In the genomic region with DNA sequence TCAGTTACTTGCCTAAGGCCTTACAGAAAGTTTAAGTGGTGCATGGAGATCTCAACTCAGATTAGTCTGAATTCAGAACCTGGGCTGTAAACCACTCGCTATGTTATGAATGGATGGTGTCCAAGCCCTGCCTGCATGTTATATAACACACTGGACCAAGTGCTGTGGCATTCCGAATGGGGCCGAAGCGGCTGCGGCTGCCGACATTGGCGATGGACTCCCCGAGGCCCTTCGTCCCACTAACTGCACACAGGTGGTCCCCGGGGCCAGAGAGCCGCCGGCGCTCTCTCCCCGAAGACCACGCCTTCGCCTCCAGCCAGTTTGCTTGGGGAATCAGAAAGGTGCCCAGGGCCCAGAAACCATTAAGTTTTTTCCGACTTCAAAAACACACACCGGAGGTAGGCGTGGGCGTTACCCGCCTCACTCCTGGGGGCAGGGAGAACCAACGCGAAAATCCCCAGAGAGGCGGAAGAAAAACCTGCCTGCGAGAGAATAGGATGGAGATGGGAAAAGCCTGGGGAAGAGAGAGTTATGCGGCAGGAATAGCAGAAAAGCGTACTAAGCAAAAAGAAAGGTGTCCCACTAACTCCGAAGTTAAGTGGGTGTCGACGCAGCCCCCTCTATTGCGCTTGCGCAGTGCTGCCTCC, we compare ENCODE assay signal across 1 cellular context.
TF ChIP-seq lines count a peak whose summit lies in the region.

No MANE protein-coding gene starts in this region.

TF ChIP-seq in K562, 482 proteins besides CTCF, POLR2A, EP300 and RAD21 (continued from another document and continues in another):
- TF ChIP-seq, protein P1, sequence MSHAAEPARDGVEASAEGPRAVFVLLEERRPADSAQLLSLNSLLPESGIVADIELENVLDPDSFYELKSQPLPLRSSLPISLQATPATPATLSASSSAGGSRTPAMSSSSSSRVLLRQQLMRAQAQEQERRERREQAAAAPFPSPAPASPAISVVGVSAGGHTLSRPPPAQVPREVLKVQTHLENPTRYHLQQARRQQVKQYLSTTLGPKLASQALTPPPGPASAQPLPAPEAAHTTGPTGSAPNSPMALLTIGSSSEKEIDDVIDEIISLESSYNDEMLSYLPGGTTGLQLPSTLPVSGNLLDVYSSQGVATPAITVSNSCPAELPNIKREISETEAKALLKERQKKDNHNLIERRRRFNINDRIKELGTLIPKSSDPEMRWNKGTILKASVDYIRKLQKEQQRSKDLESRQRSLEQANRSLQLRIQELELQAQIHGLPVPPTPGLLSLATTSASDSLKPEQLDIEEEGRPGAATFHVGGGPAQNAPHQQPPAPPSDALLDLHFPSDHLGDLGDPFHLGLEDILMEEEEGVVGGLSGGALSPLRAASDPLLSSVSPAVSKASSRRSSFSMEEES (CRISPR knock-in tag; IDR thresholded peaks at IDR 0.05), result no peak
- TF ChIP-seq, protein P2, sequence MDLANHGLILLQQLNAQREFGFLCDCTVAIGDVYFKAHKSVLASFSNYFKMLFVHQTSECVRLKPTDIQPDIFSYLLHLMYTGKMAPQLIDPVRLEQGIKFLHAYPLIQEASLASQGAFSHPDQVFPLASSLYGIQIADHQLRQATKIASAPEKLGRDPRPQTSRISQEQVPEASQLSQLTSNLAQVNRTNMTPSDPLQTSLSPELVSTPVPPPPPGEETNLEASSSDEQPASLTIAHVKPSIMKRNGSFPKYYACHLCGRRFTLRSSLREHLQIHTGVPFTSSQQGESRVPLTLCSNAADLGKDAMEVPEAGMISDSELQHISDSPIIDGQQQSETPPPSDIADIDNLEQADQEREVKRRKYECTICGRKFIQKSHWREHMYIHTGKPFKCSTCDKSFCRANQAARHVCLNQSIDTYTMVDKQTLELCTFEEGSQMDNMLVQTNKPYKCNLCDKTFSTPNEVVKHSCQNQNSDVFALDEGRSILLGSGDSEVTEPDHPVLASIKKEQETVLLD (IDR thresholded peaks at IDR 0.05), result peak; percentile 76
- TF ChIP-seq CC2D1A (IDR thresholded peaks at IDR 0.05), result no peak
- TF ChIP-seq CEBPB (tag; IDR thresholded peaks at IDR 0.05), result no peak
- peak; percentile 31; the same call in 1 of the 2 replicates for TF ChIP-seq ZNF133 (CRISPR knock-in tag; IDR thresholded peaks at IDR 0.05)
- TF ChIP-seq IRF2 (CRISPR knock-in tag; IDR thresholded peaks at IDR 0.05), result no peak
- TF ChIP-seq, protein P3, sequence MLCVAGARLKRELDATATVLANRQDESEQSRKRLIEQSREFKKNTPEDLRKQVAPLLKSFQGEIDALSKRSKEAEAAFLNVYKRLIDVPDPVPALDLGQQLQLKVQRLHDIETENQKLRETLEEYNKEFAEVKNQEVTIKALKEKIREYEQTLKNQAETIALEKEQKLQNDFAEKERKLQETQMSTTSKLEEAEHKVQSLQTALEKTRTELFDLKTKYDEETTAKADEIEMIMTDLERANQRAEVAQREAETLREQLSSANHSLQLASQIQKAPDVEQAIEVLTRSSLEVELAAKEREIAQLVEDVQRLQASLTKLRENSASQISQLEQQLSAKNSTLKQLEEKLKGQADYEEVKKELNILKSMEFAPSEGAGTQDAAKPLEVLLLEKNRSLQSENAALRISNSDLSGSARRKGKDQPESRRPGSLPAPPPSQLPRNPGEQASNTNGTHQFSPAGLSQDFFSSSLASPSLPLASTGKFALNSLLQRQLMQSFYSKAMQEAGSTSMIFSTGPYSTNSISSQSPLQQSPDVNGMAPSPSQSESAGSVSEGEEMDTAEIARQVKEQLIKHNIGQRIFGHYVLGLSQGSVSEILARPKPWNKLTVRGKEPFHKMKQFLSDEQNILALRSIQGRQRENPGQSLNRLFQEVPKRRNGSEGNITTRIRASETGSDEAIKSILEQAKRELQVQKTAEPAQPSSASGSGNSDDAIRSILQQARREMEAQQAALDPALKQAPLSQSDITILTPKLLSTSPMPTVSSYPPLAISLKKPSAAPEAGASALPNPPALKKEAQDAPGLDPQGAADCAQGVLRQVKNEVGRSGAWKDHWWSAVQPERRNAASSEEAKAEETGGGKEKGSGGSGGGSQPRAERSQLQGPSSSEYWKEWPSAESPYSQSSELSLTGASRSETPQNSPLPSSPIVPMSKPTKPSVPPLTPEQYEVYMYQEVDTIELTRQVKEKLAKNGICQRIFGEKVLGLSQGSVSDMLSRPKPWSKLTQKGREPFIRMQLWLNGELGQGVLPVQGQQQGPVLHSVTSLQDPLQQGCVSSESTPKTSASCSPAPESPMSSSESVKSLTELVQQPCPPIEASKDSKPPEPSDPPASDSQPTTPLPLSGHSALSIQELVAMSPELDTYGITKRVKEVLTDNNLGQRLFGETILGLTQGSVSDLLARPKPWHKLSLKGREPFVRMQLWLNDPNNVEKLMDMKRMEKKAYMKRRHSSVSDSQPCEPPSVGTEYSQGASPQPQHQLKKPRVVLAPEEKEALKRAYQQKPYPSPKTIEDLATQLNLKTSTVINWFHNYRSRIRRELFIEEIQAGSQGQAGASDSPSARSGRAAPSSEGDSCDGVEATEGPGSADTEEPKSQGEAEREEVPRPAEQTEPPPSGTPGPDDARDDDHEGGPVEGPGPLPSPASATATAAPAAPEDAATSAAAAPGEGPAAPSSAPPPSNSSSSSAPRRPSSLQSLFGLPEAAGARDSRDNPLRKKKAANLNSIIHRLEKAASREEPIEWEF (CRISPR knock-in tag; IDR thresholded peaks at IDR 0.05), result no peak
- TF ChIP-seq POLR2B (IDR thresholded peaks at IDR 0.05; ENCODE audit: low read depth, partially characterized antibody), result no peak
- TF ChIP-seq, protein P4, sequence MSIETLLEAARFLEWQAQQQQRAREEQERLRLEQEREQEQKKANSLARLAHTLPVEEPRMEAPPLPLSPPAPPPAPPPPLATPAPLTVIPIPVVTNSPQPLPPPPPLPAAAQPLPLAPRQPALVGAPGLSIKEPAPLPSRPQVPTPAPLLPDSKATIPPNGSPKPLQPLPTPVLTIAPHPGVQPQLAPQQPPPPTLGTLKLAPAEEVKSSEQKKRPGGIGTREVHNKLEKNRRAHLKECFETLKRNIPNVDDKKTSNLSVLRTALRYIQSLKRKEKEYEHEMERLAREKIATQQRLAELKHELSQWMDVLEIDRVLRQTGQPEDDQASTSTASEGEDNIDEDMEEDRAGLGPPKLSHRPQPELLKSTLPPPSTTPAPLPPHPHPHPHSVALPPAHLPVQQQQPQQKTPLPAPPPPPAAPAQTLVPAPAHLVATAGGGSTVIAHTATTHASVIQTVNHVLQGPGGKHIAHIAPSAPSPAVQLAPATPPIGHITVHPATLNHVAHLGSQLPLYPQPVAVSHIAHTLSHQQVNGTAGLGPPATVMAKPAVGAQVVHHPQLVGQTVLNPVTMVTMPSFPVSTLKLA (conservative IDR thresholded peaks at IDR 0.05), result no peak
- TF ChIP-seq, protein P5, sequence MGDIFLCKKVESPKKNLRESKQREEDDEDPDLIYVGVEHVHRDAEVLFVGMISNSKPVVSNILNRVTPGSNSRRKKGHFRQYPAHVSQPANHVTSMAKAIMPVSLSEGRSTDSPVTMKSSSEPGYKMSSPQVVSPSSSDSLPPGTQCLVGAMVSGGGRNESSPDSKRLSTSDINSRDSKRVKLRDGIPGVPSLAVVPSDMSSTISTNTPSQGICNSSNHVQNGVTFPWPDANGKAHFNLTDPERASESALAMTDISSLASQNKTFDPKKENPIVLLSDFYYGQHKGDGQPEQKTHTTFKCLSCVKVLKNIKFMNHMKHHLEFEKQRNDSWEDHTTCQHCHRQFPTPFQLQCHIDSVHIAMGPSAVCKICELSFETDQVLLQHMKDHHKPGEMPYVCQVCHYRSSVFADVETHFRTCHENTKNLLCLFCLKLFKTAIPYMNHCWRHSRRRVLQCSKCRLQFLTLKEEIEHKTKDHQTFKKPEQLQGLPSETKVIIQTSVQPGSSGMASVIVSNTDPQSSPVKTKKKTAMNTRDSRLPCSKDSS (IDR thresholded peaks at IDR 0.05; ENCODE audit: low read depth, partially characterized antibody), result no peak
- no peak for TF ChIP-seq ZNF764 (CRISPR knock-in tag; IDR thresholded peaks at IDR 0.05; ENCODE audit: low read depth)
- no peak for TF ChIP-seq SMARCC2 (IDR thresholded peaks at IDR 0.05; ENCODE audit: low read depth)
- TF ChIP-seq, protein P6, sequence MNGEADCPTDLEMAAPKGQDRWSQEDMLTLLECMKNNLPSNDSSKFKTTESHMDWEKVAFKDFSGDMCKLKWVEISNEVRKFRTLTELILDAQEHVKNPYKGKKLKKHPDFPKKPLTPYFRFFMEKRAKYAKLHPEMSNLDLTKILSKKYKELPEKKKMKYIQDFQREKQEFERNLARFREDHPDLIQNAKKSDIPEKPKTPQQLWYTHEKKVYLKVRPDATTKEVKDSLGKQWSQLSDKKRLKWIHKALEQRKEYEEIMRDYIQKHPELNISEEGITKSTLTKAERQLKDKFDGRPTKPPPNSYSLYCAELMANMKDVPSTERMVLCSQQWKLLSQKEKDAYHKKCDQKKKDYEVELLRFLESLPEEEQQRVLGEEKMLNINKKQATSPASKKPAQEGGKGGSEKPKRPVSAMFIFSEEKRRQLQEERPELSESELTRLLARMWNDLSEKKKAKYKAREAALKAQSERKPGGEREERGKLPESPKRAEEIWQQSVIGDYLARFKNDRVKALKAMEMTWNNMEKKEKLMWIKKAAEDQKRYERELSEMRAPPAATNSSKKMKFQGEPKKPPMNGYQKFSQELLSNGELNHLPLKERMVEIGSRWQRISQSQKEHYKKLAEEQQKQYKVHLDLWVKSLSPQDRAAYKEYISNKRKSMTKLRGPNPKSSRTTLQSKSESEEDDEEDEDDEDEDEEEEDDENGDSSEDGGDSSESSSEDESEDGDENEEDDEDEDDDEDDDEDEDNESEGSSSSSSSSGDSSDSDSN (IDR thresholded peaks at IDR 0.05; ENCODE audit: borderline replicate concordance in 1 of 2, low read depth in 2 of 2, low read length in 2 of 2), result no peak
- TF ChIP-seq MIER1 (IDR thresholded peaks at IDR 0.05; ENCODE audit: low read depth), result no peak
- TF ChIP-seq EZH2 (IDR thresholded peaks at IDR 0.05; ENCODE audit: borderline replicate concordance, low read depth, low read length), result no peak
- TF ChIP-seq, protein P7, sequence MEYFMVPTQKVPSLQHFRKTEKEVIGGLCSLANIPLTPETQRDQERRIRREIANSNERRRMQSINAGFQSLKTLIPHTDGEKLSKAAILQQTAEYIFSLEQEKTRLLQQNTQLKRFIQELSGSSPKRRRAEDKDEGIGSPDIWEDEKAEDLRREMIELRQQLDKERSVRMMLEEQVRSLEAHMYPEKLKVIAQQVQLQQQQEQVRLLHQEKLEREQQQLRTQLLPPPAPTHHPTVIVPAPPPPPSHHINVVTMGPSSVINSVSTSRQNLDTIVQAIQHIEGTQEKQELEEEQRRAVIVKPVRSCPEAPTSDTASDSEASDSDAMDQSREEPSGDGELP (CRISPR knock-in tag; IDR thresholded peaks at IDR 0.05; ENCODE audit: borderline replicate concordance), result 0 out of 2 replicates have a peak, but pooled peaks have one; percentile 14
- TF ChIP-seq, protein P8, sequence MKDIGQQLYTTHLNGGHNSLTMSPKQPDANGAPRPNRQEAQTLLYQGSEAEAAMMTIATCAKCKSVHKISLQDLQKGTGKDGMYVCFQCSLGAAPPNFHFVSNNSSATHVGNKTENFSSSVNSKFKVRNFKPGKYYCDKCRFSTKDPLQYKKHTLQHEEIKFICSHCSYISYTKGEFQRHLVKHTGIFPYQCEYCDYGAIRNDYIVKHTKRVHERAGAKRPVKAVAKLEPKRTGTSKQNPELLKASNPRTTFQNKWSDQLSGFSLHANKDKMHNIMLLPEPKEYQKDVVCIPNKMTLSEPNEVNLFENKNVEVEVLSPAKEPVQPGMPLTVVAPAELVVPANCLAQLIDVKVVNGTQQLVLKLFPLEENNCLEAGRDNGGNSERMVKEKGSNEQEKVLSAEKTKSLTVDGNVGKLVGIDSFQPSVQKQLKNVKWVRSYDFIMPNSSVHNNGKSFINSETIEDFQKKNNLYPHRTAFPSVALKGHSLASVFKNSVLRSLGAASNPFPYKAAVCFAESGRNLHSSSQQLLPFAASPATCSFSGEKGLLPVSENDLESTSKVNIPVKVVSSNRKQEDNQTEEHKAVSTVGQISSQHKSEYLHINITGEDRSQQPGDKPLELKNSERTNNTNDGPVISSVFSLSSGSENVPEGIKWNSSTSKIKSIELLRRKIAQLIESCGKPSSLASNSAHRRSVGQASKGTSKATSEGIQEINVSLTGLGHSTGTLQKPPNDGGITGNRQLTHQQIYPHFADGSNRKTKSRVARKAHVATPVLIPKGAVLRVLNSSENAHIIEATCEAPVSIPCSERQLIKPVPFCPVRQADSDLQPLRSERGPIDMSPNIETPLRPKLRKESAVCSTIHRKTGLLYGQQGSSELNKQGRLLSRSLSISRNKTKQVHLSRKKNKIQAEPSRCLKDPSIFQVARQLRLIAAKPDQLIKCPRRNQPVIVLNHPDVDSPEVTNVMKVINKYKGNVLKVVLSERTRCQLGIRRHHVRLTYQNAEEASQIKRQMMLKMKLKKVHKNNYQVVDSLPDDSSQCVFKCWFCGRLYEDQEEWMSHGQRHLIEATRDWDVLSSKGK (CRISPR knock-in tag; IDR thresholded peaks at IDR 0.05), result no peak
- no peak for TF ChIP-seq RBM17 (IDR thresholded peaks at IDR 0.05; ENCODE audit: borderline replicate concordance, low read depth, low read length)
- no peak for TF ChIP-seq CTBP1 (IDR thresholded peaks at IDR 0.05; ENCODE audit: borderline replicate concordance)
- 0 out of 2 replicates have a peak, but pooled peaks have one; percentile 6 for TF ChIP-seq RHOXF2B (CRISPR knock-in tag; conservative IDR thresholded peaks at IDR 0.05)
- peak in 1 of 2 experiments; percentile 69; a peak in 1 of 4 replicates for TF ChIP-seq HDAC1 (IDR thresholded peaks at IDR 0.05)
- TF ChIP-seq, protein P9, sequence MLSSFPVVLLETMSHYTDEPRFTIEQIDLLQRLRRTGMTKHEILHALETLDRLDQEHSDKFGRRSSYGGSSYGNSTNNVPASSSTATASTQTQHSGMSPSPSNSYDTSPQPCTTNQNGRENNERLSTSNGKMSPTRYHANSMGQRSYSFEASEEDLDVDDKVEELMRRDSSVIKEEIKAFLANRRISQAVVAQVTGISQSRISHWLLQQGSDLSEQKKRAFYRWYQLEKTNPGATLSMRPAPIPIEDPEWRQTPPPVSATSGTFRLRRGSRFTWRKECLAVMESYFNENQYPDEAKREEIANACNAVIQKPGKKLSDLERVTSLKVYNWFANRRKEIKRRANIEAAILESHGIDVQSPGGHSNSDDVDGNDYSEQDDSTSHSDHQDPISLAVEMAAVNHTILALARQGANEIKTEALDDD (IDR thresholded peaks at IDR 0.05), result peak; percentile 33; the same call in 1 of the 2 replicates
- TF ChIP-seq ZNF507 (tag; conservative IDR thresholded peaks at IDR 0.05), result no peak
- no peak for TF ChIP-seq TCF3 (CRISPR knock-in tag; IDR thresholded peaks at IDR 0.05)
- TF ChIP-seq GTF2F1 (IDR thresholded peaks at IDR 0.05; ENCODE audit: low read depth, low read length), result no peak
- TF ChIP-seq, protein P10, sequence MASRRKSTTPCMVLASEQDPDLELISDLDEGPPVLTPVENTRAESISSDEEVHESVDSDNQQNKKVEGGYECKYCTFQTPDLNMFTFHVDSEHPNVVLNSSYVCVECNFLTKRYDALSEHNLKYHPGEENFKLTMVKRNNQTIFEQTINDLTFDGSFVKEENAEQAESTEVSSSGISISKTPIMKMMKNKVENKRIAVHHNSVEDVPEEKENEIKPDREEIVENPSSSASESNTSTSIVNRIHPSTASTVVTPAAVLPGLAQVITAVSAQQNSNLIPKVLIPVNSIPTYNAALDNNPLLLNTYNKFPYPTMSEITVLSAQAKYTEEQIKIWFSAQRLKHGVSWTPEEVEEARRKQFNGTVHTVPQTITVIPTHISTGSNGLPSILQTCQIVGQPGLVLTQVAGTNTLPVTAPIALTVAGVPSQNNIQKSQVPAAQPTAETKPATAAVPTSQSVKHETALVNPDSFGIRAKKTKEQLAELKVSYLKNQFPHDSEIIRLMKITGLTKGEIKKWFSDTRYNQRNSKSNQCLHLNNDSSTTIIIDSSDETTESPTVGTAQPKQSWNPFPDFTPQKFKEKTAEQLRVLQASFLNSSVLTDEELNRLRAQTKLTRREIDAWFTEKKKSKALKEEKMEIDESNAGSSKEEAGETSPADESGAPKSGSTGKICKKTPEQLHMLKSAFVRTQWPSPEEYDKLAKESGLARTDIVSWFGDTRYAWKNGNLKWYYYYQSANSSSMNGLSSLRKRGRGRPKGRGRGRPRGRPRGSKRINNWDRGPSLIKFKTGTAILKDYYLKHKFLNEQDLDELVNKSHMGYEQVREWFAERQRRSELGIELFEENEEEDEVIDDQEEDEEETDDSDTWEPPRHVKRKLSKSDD (conservative IDR thresholded peaks at IDR 0.05; ENCODE audit: low read length), result no peak
